ENCODE assay signal across 29 cellular contexts in genomic region chr17:10217916-10218315, GRCh38. TPM values are rescaled to one million over a fixed set of nuclear protein-coding genes. Genes with fewer than 3 reads are reported as not detected.
DNase-seq lines count a peak whose midpoint lies in the region; ATAC-seq and TF ChIP-seq lines count a peak whose summit lies in the region.
"Had no signal": no experiment of that assay in that cellular context is flagged by ENCODE, and none has a peak within 500 bp of the region (broad histone marks: within the 10 kb centered on the region; RNA-seq: fewer than 3 reads in every experiment).

No MANE protein-coding gene starts in this region.

- H3K27ac ChIP-seq in IMR-90 (ENCODE audit: insufficient read depth, low read length): no peak overlapping the region
- no peak overlapping the region for H3K27ac ChIP-seq in gastroesophageal sphincter
- no peak overlapping the region for H3K27ac ChIP-seq in vagina
- H3K27ac ChIP-seq: BLaER1 treated with 17β-estradiol and CSF1 and Interleukin-3, amounts not matched to agents 10 nM and 100 nM; hepatocyte; left ventricle myocardium inferior; pancreas; RWPE1 had no signal

- POLR2A ChIA-PET in IMR-90 (lab: Charles Lee; ENCODE audit: unreplicated experiment): no interaction called here

- no peak overlapping the region for H4K8ac ChIP-seq in IMR-90 (ENCODE audit: low read depth in 2 of 2, low read length in 2 of 2)

- intact Hi-C loops in CD14-positive monocyte (cut with micrococcal nuclease) (no loop called here), IMR-90 (cut with micrococcal nuclease) (no loop called here), vagina (cut with DNase I) (no loop called here)

- no peak overlapping the region for H3K4me2 ChIP-seq in IMR-90 (ENCODE audit: low read depth, low read length)
- H3K4me2 ChIP-seq: BLaER1 treated with 17β-estradiol and CSF1 and Interleukin-3, amounts not matched to agents 10 nM and 100 nM; hepatocyte; SK-N-SH; smooth muscle cell had no signal

- no peaks in the 10 kb centered on the region for H3K79me1 ChIP-seq in IMR-90 (ENCODE audit: low read depth in 1 of 2, low read length in 2 of 2)

- H2AK9ac ChIP-seq in IMR-90 (replicated peaks; ENCODE audit: low read depth, low read length, poor library complexity): no peak overlapping the region

- peaks cover 7% of the 10 kb centered on the region for H3K9me3 ChIP-seq in IMR-90 (ENCODE audit: control insufficient read depth, insufficient read depth, low read length)
- H3K9me3 ChIP-seq in gastroesophageal sphincter: peaks cover 0 to 6% (median 0%) of the 10 kb centered on the region in 3 donors
- H3K9me3 ChIP-seq in vagina: no peaks in the 10 kb centered on the region
- H3K9me3 ChIP-seq: pancreas, SK-N-SH had no signal

- no peak for TF ChIP-seq POLR2A in IMR-90 (IDR thresholded peaks at IDR 0.05; ENCODE audit: low read depth, low read length)
- TF ChIP-seq POLR2A in gastroesophageal sphincter (IDR thresholded peaks at IDR 0.05): no peak
- no peak for TF ChIP-seq POLR2A in vagina (IDR thresholded peaks at IDR 0.05)

- no peak overlapping the region for H2BK15ac ChIP-seq in IMR-90 (ENCODE audit: low read depth, low read length)

- H3K4me3 ChIP-seq in IMR-90 (ENCODE audit: insufficient read depth, low read depth, low read length) (no peak overlapping the region), gastroesophageal sphincter (no peak overlapping the region), vagina (no peak overlapping the region)
- H3K4me3 ChIP-seq: BLaER1 treated with 17β-estradiol and CSF1 and Interleukin-3, amounts not matched to agents 10 nM and 100 nM; hepatocyte; left ventricle myocardium inferior; pancreas; smooth muscle cell had no signal

- in situ Hi-C loops in IMR-90 (cut with MboI; ENCODE audit: low sequenced_read_pairs): no loop called here

- no peak overlapping the region for H2BK120ac ChIP-seq in IMR-90 (ENCODE audit: low read depth, low read length)

- TF ChIP-seq CTCF in CD14-positive monocyte (IDR thresholded peaks at IDR 0.05) (no peak), IMR-90 (conservative IDR thresholded peaks at IDR 0.05; ENCODE audit: low read depth, low read length) (no peak), gastroesophageal sphincter (IDR thresholded peaks at IDR 0.05) (no peak), vagina (IDR thresholded peaks at IDR 0.05) (no peak)

- H3K27ac Mint-ChIP-seq in CD14-positive monocyte: peak overlapping the region in 1 of 7 donors; percentile 60
- H3K27ac Mint-ChIP-seq: activated B cell treated with CpG ODN at 0.5 μM for 24 hours; activated naive CD8-positive, alpha-beta T cell; IgD-negative memory B cell; nephron progenitor cell had no signal

- BruUV-seq in IMR-90 (replicated peaks; lab: Mats Ljungman, UMichigan): no TSS peak

- H3K4me3 Mint-ChIP-seq in CD14-positive monocyte: no peak overlapping the region
- H3K4me3 Mint-ChIP-seq: activated B cell treated with CpG ODN at 0.5 μM for 24 hours; activated naive CD8-positive, alpha-beta T cell; IgD-negative memory B cell; nephron progenitor cell had no signal

- no peak overlapping the region for H3K56ac ChIP-seq in IMR-90 (ENCODE audit: extremely low read depth, insufficient read depth, low read length)

- DNase-seq in CD14-positive monocyte (ENCODE audit: low spot score) (peak; percentile 65), IMR-90 (peak; percentile 21), RPMI8226 (peak; percentile 12), COLO668 (lab: John Stamatoyannopoulos, UW; ENCODE audit: unreplicated experiment) (no peak), vagina (ENCODE audit: extremely low spot score in 2 of 2) (no peak)
- DNase-seq: activated B cell treated with CpG ODN at 0.5 μM for 24 hours; activated CD4-positive, alpha-beta T cell treated with anti-CD3 and anti-CD28 coated beads, Interleukin-2, amount 50 U/mL, for 4 hours; activated CD8-positive, alpha-beta memory T cell treated with anti-CD3 and anti-CD28 coated beads, Interleukin-2, amount 50 U/mL, for 4 hours; Calu3; central memory CD4-positive, alpha-beta T cell; foreskin fibroblast; HCEC 1CT; left ventricle myocardium inferior; NCI-H146; NCI-H510A; nephron progenitor cell; pancreas; SK-N-SH; T1000 had no signal

- H3K27me3 ChIP-seq in IMR-90 (ENCODE audit: control insufficient read depth, insufficient read depth, low read length) (no peaks in the 10 kb centered on the region), gastroesophageal sphincter (no peaks in the 10 kb centered on the region), vagina (no peaks in the 10 kb centered on the region)
- H3K27me3 ChIP-seq: BLaER1 treated with 17β-estradiol and CSF1 and Interleukin-3, amounts not matched to agents 10 nM and 100 nM; hepatocyte; pancreas had no signal

- H2AFZ ChIP-seq in IMR-90 (replicated peaks; ENCODE audit: low read length, poor library complexity): no peak overlapping the region
- H2AFZ ChIP-seq: hepatocyte had no signal

- no CpG with 5 or more reads among the region's 1 CpG for WGBS in IMR-90 (ENCODE audit: extremely low coverage in 2 of 2, insufficient read length in 1 of 2), 2 experiments
- 78 to 83% methylated on average over 1 of the region's 1 CpG for WGBS in gastroesophageal sphincter (ENCODE audit: low coverage in 1 of 2), 2 donors

- ATAC-seq in IMR-90 (ENCODE audit: low read depth) (no peak), gastroesophageal sphincter (peak; percentile 53), HG03432 (IDR thresholded peaks at IDR 0.05; ENCODE audit: unreplicated experiment) (no peak), HG02759 (IDR thresholded peaks at IDR 0.05; ENCODE audit: unreplicated experiment) (no peak)
- ATAC-seq: pancreas had no signal

- H3K9me1 ChIP-seq in IMR-90 (ENCODE audit: insufficient read depth, low read length): no peaks in the 10 kb centered on the region; the same call in 1 of the 2 replicates

- no peak overlapping the region for H4K91ac ChIP-seq in IMR-90 (ENCODE audit: insufficient read depth, low read depth, low read length)

- no peak overlapping the region for H2AK5ac ChIP-seq in IMR-90 (ENCODE audit: low read depth, low read length)

- H3K4ac ChIP-seq in IMR-90 (ENCODE audit: low read depth, low read length): no peak overlapping the region

- H3K9ac ChIP-seq in IMR-90 (ENCODE audit: low read depth, low read length): no peak overlapping the region
- H3K9ac ChIP-seq: BLaER1 treated with 17β-estradiol and CSF1 and Interleukin-3, amounts not matched to agents 10 nM and 100 nM; SK-N-SH had no signal

- H3K27me3 Mint-ChIP-seq in CD14-positive monocyte (ENCODE audit: low read depth in 3 of 3): no peaks in the 10 kb centered on the region
- H3K27me3 Mint-ChIP-seq: activated B cell treated with CpG ODN at 0.5 μM for 24 hours had no signal

- H4K20me1 ChIP-seq in IMR-90 (ENCODE audit: insufficient read depth, low read length): no peaks in the 10 kb centered on the region
- H4K20me1 ChIP-seq: BLaER1 treated with 17β-estradiol and CSF1 and Interleukin-3, amounts not matched to agents 10 nM and 100 nM had no signal

- no peak overlapping the region for H2BK5ac ChIP-seq in IMR-90 (ENCODE audit: low read depth, low read length, poor library complexity, severe bottlenecking)

- peaks cover 1% of the 10 kb centered on the region; the same call in 1 of the 2 replicates for H3K4me1 ChIP-seq in IMR-90 (ENCODE audit: control insufficient read depth, insufficient read depth, low read length)
- no peaks in the 10 kb centered on the region for H3K4me1 ChIP-seq in gastroesophageal sphincter
- H3K4me1 ChIP-seq in vagina: no peaks in the 10 kb centered on the region
- H3K4me1 ChIP-seq: left ventricle myocardium inferior, pancreas had no signal

- no peak for TF ChIP-seq RAD21 in IMR-90 (IDR thresholded peaks at IDR 0.05; ENCODE audit: low read length)

- H3K14ac ChIP-seq in IMR-90 (replicated peaks; ENCODE audit: low read depth, low read length): no peak overlapping the region

- CTCF ChIA-PET in IMR-90 (lab: Yijun Ruan, JAX): no interaction called here

- dilution Hi-C loops in IMR-90 (cut with HindIII; ENCODE audit: low sequenced_read_pairs, unreplicated experiment): no loop called here

- no peaks in the 10 kb centered on the region for H3K36me3 ChIP-seq in IMR-90 (ENCODE audit: control insufficient read depth, insufficient read depth, low read length)
- H3K36me3 ChIP-seq in gastroesophageal sphincter: no peaks in the 10 kb centered on the region
- no peaks in the 10 kb centered on the region for H3K36me3 ChIP-seq in vagina
- H3K36me3 ChIP-seq: BLaER1 treated with 17β-estradiol and CSF1 and Interleukin-3, amounts not matched to agents 10 nM and 100 nM; left ventricle myocardium inferior; pancreas had no signal

- peaks cover 11 to 30% (median 17%) of the 10 kb centered on the region in 7 donors for H3K9me3 Mint-ChIP-seq in CD14-positive monocyte

- no peak overlapping the region for H4K5ac ChIP-seq in IMR-90 (ENCODE audit: low read depth, low read length)

- no peak overlapping the region for H3K23ac ChIP-seq in IMR-90 (ENCODE audit: low read depth, low read length)

- TF ChIP-seq EP300 in gastroesophageal sphincter (IDR thresholded peaks at IDR 0.05): no peak

- no peak overlapping the region for H3K18ac ChIP-seq in IMR-90 (ENCODE audit: low read depth, low read length)

- H3K4me1 Mint-ChIP-seq in CD14-positive monocyte: peaks cover under 1% of the 10 kb centered on the region
- H3K4me1 Mint-ChIP-seq: IgD-negative memory B cell had no signal

- H2BK20ac ChIP-seq in IMR-90 (ENCODE audit: low read depth, low read length): no peak overlapping the region

- H3K36me3 Mint-ChIP-seq in CD14-positive monocyte: no peaks in the 10 kb centered on the region
- H3K36me3 Mint-ChIP-seq: activated naive CD8-positive, alpha-beta T cell; IgD-negative memory B cell had no signal

TF ChIP-seq in IMR-90, 13 proteins besides CTCF, POLR2A, EP300 and RAD21 (continues in another document):
- no peak for TF ChIP-seq ELK1 (IDR thresholded peaks at IDR 0.05; ENCODE audit: borderline replicate concordance, low read depth, low read length)
- TF ChIP-seq MXI1 (IDR thresholded peaks at IDR 0.05; ENCODE audit: borderline replicate concordance, low read depth, low read length): no peak
- no peak for TF ChIP-seq SMC3 (IDR thresholded peaks at IDR 0.05; ENCODE audit: low read depth, low read length)
- TF ChIP-seq RFX5 (IDR thresholded peaks at IDR 0.05; ENCODE audit: low read depth, low read length): no peak

RNA-seq across cellular contexts. Expression of gene GAS7, which starts 19.5 kb away (rescaled TPM):
- polyA plus RNA-seq in CD14-positive monocyte (10 to 100 TPM; 53.1 to 66.6 TPM), IMR-90 (2012; rRNA removed) (4.1 and 4.6 TPM in 2 replicates)
- total RNA-seq in IMR-90 (2012; rRNA removed) (5.0 and 6.4 TPM in 2 replicates), gastroesophageal sphincter (100 to 1,000 TPM in 1 of 4 donors, 10 to 100 TPM in 3; 62.6 to 122 (median 77.0) TPM), vagina (47.1 TPM)
- polyA plus RNA-seq in IMR-90 (2012; cell fraction: cytosol; rRNA removed): 2.3 and 4.1 TPM in 2 replicates
- 3.2 and 5.9 TPM in 2 replicates for polyA plus RNA-seq in IMR-90 (2012; cell fraction: nucleus; rRNA removed; ENCODE audit: low replicate concordance)
- total RNA-seq: endothelial cell of umbilical vein had no signal
- polyA plus RNA-seq: endothelial cell of umbilical vein had no signal

Comparison
In these comparisons a context has a peak if more than half of its experiments do, and no peak if none do; other contexts are left out.
1. DNase-seq: peak in CD14-positive monocyte (single experiment), IMR-90 (single experiment) and RPMI8226 (single experiment); none in COLO668 (single experiment) and vagina (0 of 2).